In genomic region chr7:112995091-112995824, GRCh38 we compare ENCODE assay signal across 12 cellular contexts.
A peak's percentile ranks its signal among the peaks of the same experiment; 100 is the strongest.
DNase-seq lines count a peak whose midpoint lies in the region; ATAC-seq and TF ChIP-seq lines count a peak whose summit lies in the region.
"Had no signal": no experiment of that assay in that cellular context is flagged by ENCODE, and none has a peak within 500 bp of the region (broad histone marks: within the 10 kb centered on the region; RNA-seq: fewer than 3 reads in every experiment).

No MANE protein-coding gene starts in this region.

- peak overlapping the region; percentile 93 for H3K27ac ChIP-seq in GM23248
- H3K27ac ChIP-seq in foreskin keratinocyte: peak overlapping the region; percentile 1

- ATAC-seq in WTC11 (peak; percentile 64; the same call in 1 of the 2 replicates), foreskin keratinocyte (peak; percentile 84)

- no peaks in the 10 kb centered on the region for H4K20me1 ChIP-seq in GM23248 (ENCODE audit: insufficient read depth)

- TF ChIP-seq CTCF in WTC11 (IDR thresholded peaks at IDR 0.05) (no peak), foreskin keratinocyte (conservative IDR thresholded peaks at IDR 0.05) (no peak), retinal pigment epithelial cell (conservative IDR thresholded peaks at IDR 0.05; ENCODE audit: low read depth, low read length) (no peak)

- H3K9ac ChIP-seq in GM23248: peak overlapping the region; percentile 69

- H3K36me3 Mint-ChIP-seq in WTC11: no peaks in the 10 kb centered on the region

- no peaks in the 10 kb centered on the region for H3K27me3 Mint-ChIP-seq in WTC11 (ENCODE audit: low read depth)

- no peaks in the 10 kb centered on the region for H3K9me3 ChIP-seq in GM23248 (ENCODE audit: low read depth)

- peaks cover 14% of the 10 kb centered on the region for H3K4me1 Mint-ChIP-seq in WTC11

- H3K4me3 ChIP-seq in GM23248 (peak overlapping the region; percentile 63), retinal pigment epithelial cell (ENCODE audit: low read length) (no peak overlapping the region)

- H3K27me3 ChIP-seq in GM23248 (replicated peaks; ENCODE audit: insufficient read depth) (no peaks in the 10 kb centered on the region), foreskin keratinocyte (no peaks in the 10 kb centered on the region)

- WGBS in GM23248 (ENCODE audit: low coverage in 1 of 2, low lambda C conversion rate in 2 of 2, missing lambda C conversion rate in 2 of 2), 2 experiments: 1 to 6% methylated on average over 3 of the region's 3 CpGs

- DNase-seq in GM23248: peak; percentile 95
- DNase-seq in WTC11 (ENCODE audit: low spot score): no peak
- peak; percentile 78 to 94 for DNase-seq in foreskin keratinocyte
- DNase-seq in retinal pigment epithelial cell (ENCODE audit: low read depth): peak; percentile 2
- no peak for DNase-seq in NCI-H524 treated with DMSO at 0.1 percent for 48 hours (lab: John Stamatoyannopoulos, UW)
- no peak for DNase-seq in activated effector memory CD4-positive, alpha-beta T cell treated with Interleukin-2 at 50 U/mL for 16 hours
- DNase-seq in NCI-H2081 treated with DMSO at 0.1 percent for 48 hours (lab: John Stamatoyannopoulos, UW): no peak
- DNase-seq in NCI-H748 treated with DMSO at 0.1 percent for 48 hours (lab: John Stamatoyannopoulos, UW): no peak
- DNase-seq: activated CD4-positive, alpha-beta T cell treated with anti-CD3 and anti-CD28 coated beads, Interleukin-2, amount 50 U/mL, for 4 hours; DMS 273 treated with DMSO at 0.1 percent for 48 hours; NCI-H1048; stimulated activated CD4-positive, alpha-beta T cell treated with anti-CD3 and anti-CD28 coated beads, Interleukin-12 subunit alpha, Interleukin-12 subunit beta, amount 100 ng/mL, for 4 hours had no signal

- H3K4me2 ChIP-seq in GM23248 (ENCODE audit: unreplicated experiment): peak overlapping the region; percentile 88

- in situ Hi-C loops in GM23248 (cut with MboI): no loop called here

- peaks cover 45% of the 10 kb centered on the region for H3F3A ChIP-seq in GM23248 (ENCODE audit: insufficient read depth)

- peak overlapping the region; percentile 41; the same call in 1 of the 2 replicates for H3K27ac Mint-ChIP-seq in WTC11

- H3K4me3 Mint-ChIP-seq in WTC11: no peak overlapping the region

- peaks cover 23% of the 10 kb centered on the region for H3K79me2 ChIP-seq in GM23248 (ENCODE audit: insufficient read depth)

- peaks cover 43% of the 10 kb centered on the region for H3K4me1 ChIP-seq in GM23248 (ENCODE audit: insufficient read depth)
- peaks cover 24% of the 10 kb centered on the region for H3K4me1 ChIP-seq in foreskin keratinocyte

- POLR2A ChIA-PET in WTC11 (lab: Charles Lee): no interaction called here

- peak overlapping the region; percentile 73 for H2AFZ ChIP-seq in GM23248

- CTCF ChIA-PET in WTC11 (lab: Charles Lee): no interaction called here

- no peaks in the 10 kb centered on the region for H3K9me3 Mint-ChIP-seq in WTC11

- no peaks in the 10 kb centered on the region for H3K9me2 ChIP-seq in GM23248 (ENCODE audit: insufficient read depth)

- H3K36me3 ChIP-seq in GM23248 (ENCODE audit: low read depth): no peaks in the 10 kb centered on the region

TF ChIP-seq in WTC11, 78 proteins besides CTCF, POLR2A, EP300 and RAD21 (continues in another document):
- TF ChIP-seq SMAD4 (CRISPR knock-in tag; IDR thresholded peaks at IDR 0.05) (no peak), PREB (CRISPR knock-in tag; IDR thresholded peaks at IDR 0.05; ENCODE audit: borderline replicate concordance) (no peak), NFYB (CRISPR knock-in tag; conservative IDR thresholded peaks at IDR 0.05; ENCODE audit: low read depth) (no peak), PRDM15 (CRISPR knock-in tag; IDR thresholded peaks at IDR 0.05) (no peak), EMX1 (CRISPR knock-in tag; IDR thresholded peaks at IDR 0.05) (no peak), ZNF281 (CRISPR knock-in tag; IDR thresholded peaks at IDR 0.05) (no peak), ZSCAN18 (CRISPR knock-in tag; IDR thresholded peaks at IDR 0.05) (no peak), IRF1 (CRISPR knock-in tag; IDR thresholded peaks at IDR 0.05) (no peak), OVOL2 (CRISPR knock-in tag; IDR thresholded peaks at IDR 0.05; ENCODE audit: borderline replicate concordance) (no peak), RELA (CRISPR knock-in tag; IDR thresholded peaks at IDR 0.05; ENCODE audit: borderline replicate concordance) (no peak), GABPB1 (CRISPR knock-in tag; IDR thresholded peaks at IDR 0.05) (no peak)

Comparison
In these comparisons a context has a peak if more than half of its experiments do, and no peak if none do; other contexts are left out.
1. DNase-seq: peak in GM23248 (single experiment), foreskin keratinocyte (2 of 2) and retinal pigment epithelial cell (single experiment); none in WTC11 (single experiment), NCI-H524 treated with DMSO at 0.1 percent for 48 hours (single experiment), activated effector memory CD4-positive, alpha-beta T cell treated with Interleukin-2 at 50 U/mL for 16 hours (single experiment), NCI-H2081 treated with DMSO at 0.1 percent for 48 hours (single experiment) and NCI-H748 treated with DMSO at 0.1 percent for 48 hours (single experiment).